In the genomic region with DNA sequence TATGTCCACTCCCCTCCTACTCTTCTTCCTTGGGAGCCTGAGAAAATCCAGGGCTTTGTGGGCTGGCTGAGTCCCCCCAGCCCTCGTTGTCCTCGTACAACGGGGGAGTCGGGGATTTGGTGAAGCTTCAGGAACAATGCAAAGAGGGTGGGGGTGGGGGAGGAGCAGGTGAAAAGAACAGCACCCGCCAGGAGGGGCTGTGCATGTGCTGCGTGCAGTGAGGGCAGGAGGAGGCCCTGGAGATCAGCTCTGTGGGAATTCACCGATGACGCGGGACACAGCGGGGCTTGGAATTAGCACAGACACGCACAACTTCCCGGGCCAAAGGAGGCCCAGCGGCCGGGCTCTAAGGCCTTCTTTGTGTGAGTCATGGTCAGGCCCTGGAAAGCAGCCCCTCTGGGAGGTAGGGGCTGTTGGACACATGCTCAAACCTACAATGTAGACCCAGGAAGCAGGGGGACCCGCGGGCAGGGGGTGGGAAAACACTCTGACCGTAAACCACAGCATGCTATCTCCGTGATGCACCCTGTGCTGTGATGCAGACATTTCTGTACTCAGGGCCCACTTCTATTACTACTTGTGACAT, we compare ENCODE assay signal across 10 cellular contexts. TPM values are rescaled to one million over a fixed set of nuclear protein-coding genes. Genes with fewer than 3 reads are reported as not detected.
DNase-seq lines count a peak whose midpoint lies in the region; ATAC-seq and TF ChIP-seq lines count a peak whose summit lies in the region.
"Had no signal": no experiment of that assay in that cellular context is flagged by ENCODE, and none has a peak within 500 bp of the region (broad histone marks: within the 10 kb centered on the region; RNA-seq: fewer than 3 reads in every experiment).

No MANE protein-coding gene starts in this region.

- no TSS peak for BruUV-seq in Calu3 (replicated peaks; lab: Mats Ljungman, UMichigan)

- intact Hi-C loops in Calu3 (cut with micrococcal nuclease; ENCODE audit: unreplicated experiment) = no loop called here

- no peaks in the 10 kb centered on the region for H3K9me3 ChIP-seq in iPS-20b (ENCODE audit: insufficient read depth, low read depth, low read length)
- H3K9me3 ChIP-seq: lower lobe of right lung had no signal

- H3K27me3 Mint-ChIP-seq in Calu3 (ENCODE audit: unreplicated experiment) = no peaks in the 10 kb centered on the region

- peaks cover 24% of the 10 kb centered on the region for H3K4me1 Mint-ChIP-seq in stimulated activated effector memory CD8-positive, alpha-beta T cell treated with anti-CD3 and anti-CD28 coated beads, Interleukin-12 subunit alpha, Interleukin-12 subunit beta, amount 100 ng/mL, for 72 hours
- H3K4me1 Mint-ChIP-seq in Calu3 (ENCODE audit: low read depth, unreplicated experiment) = no peaks in the 10 kb centered on the region

- H3K36me3 ChIP-seq in iPS-20b (ENCODE audit: insufficient read depth, low read depth, low read length) = peaks cover 56% of the 10 kb centered on the region

- peaks cover 74% of the 10 kb centered on the region for H3K36me3 Mint-ChIP-seq in stimulated activated effector memory CD8-positive, alpha-beta T cell treated with anti-CD3 and anti-CD28 coated beads, Interleukin-12 subunit alpha, Interleukin-12 subunit beta, amount 100 ng/mL, for 72 hours
- peaks cover 18% of the 10 kb centered on the region for H3K36me3 Mint-ChIP-seq in Calu3 (ENCODE audit: insufficient read depth, unreplicated experiment)

- H3K4me1 ChIP-seq in iPS-20b (ENCODE audit: insufficient read depth, low read length) = peaks cover 34% of the 10 kb centered on the region; the same call in 1 of the 2 replicates
- H3K4me1 ChIP-seq: lower lobe of right lung had no signal

- no peak for TF ChIP-seq CTCF in Calu3 (IDR thresholded peaks at IDR 0.05; ENCODE audit: unreplicated experiment)

- H3K9me3 Mint-ChIP-seq in stimulated activated effector memory CD8-positive, alpha-beta T cell treated with anti-CD3 and anti-CD28 coated beads, Interleukin-12 subunit alpha, Interleukin-12 subunit beta, amount 100 ng/mL, for 72 hours = no peaks in the 10 kb centered on the region
- H3K9me3 Mint-ChIP-seq in Calu3 (ENCODE audit: low read depth, unreplicated experiment) = no peaks in the 10 kb centered on the region

- H3K4me3 Mint-ChIP-seq in stimulated activated effector memory CD8-positive, alpha-beta T cell treated with anti-CD3 and anti-CD28 coated beads, Interleukin-12 subunit alpha, Interleukin-12 subunit beta, amount 100 ng/mL, for 72 hours = no peak overlapping the region
- H3K4me3 Mint-ChIP-seq in Calu3 (ENCODE audit: low read depth, unreplicated experiment) = no peak overlapping the region

- H3K27ac Mint-ChIP-seq in stimulated activated effector memory CD8-positive, alpha-beta T cell treated with anti-CD3 and anti-CD28 coated beads, Interleukin-12 subunit alpha, Interleukin-12 subunit beta, amount 100 ng/mL, for 72 hours = peak overlapping the region; percentile 56
- no peak overlapping the region for H3K27ac Mint-ChIP-seq in Calu3 (ENCODE audit: unreplicated experiment)

- H3K9ac ChIP-seq in iPS-20b (ENCODE audit: low read depth, low read length) = peak overlapping the region; percentile 75; the same call in 1 of the 2 replicates

- no peak for ATAC-seq in stimulated activated effector memory CD8-positive, alpha-beta T cell treated with anti-CD3 and anti-CD28 coated beads, Interleukin-12 subunit alpha, Interleukin-12 subunit beta, amount 100 ng/mL, for 72 hours
- ATAC-seq: lower lobe of right lung had no signal

- peak overlapping the region; percentile 94 for H3K27ac ChIP-seq in caudate nucleus (ENCODE audit: low read depth, low read length)
- peak overlapping the region; percentile 25 for H3K27ac ChIP-seq in iPS-20b (ENCODE audit: low read length)
- H3K27ac ChIP-seq: lower lobe of right lung had no signal

- H3K4me3 ChIP-seq in iPS-20b (ENCODE audit: low read length) = peak overlapping the region; percentile 24; the same call in 1 of the 2 replicates
- H3K4me3 ChIP-seq: lower lobe of right lung had no signal

- DNase-seq in HUDEP-2 (lab: John Stamatoyannopoulos, UW; ENCODE audit: unreplicated experiment in 76 of 76) = peak in 65 of 76 experiments; percentile 26 to 79 (median 60)
- DNase-seq in caudate nucleus (lab: John Stamatoyannopoulos, UW) = peak in 21 of 61 donors; percentile 2 to 45 (median 18)
- DNase-seq in stimulated activated effector memory CD8-positive, alpha-beta T cell treated with anti-CD3 and anti-CD28 coated beads, Interleukin-12 subunit alpha, Interleukin-12 subunit beta, amount 100 ng/mL, for 72 hours (ENCODE audit: low spot score in 2 of 2) = no peak
- DNase-seq in stimulated activated CD4-positive, alpha-beta T cell treated with anti-CD3 and anti-CD28 coated beads, Interleukin-4, amount 100 ng/mL, for 4 hours = no peak
- DNase-seq in NCI-H187 (lab: John Stamatoyannopoulos, UW) = no peak
- no peak for DNase-seq in Calu3
- DNase-seq in NCI-H446 treated with DMSO at 0.1 percent for 48 hours (lab: John Stamatoyannopoulos, UW) = no peak
- DNase-seq: lower lobe of right lung, NCI-H524 had no signal

- no peaks in the 10 kb centered on the region for H3K27me3 ChIP-seq in iPS-20b (ENCODE audit: insufficient read depth, low read length)

- CTCF ChIA-PET in Calu3 (lab: Charles Lee) = interaction anchor here (0.6 kb wide), 1 partner anchor 29 kb away, joined by 3 read pairs; no protein-coding TSS in a partner anchor

RNA-seq across cellular contexts. Expression of a gene that starts 32.8 kb away (rescaled TPM):
- 47.2 and 47.8 TPM in 2 replicates for total RNA-seq in Calu3 (2022)

Comparison
In these comparisons a context has a peak if more than half of its experiments do, and no peak if none do; other contexts are left out.
1. DNase-seq: peak in HUDEP-2 (65 of 76); none in stimulated activated effector memory CD8-positive, alpha-beta T cell treated with anti-CD3 and anti-CD28 coated beads, Interleukin-12 subunit alpha, Interleukin-12 subunit beta, amount 100 ng/mL, for 72 hours (0 of 2), stimulated activated CD4-positive, alpha-beta T cell treated with anti-CD3 and anti-CD28 coated beads, Interleukin-4, amount 100 ng/mL, for 4 hours (0 of 2), NCI-H187 (0 of 2), Calu3 (single experiment) and NCI-H446 treated with DMSO at 0.1 percent for 48 hours (single experiment).